1 cellular context compared by ENCODE assay signal in genomic region chr20:63453029-63453523, GRCh38.
TF ChIP-seq lines count a peak whose summit lies in the region.

No MANE protein-coding gene starts in this region.

TF ChIP-seq in HepG2, 621 proteins besides CTCF, POLR2A, EP300 and RAD21 (continues in another document):
- TF ChIP-seq FOXO1 (CRISPR knock-in tag; IDR thresholded peaks at IDR 0.05) (0 out of 2 replicates have a peak, but pooled peaks have one; percentile 12), MTF1 (CRISPR knock-in tag; IDR thresholded peaks at IDR 0.05) (no peak), ZFY (CRISPR knock-in tag; IDR thresholded peaks at IDR 0.05) (peak; percentile 39; the same call in 1 of the 2 replicates), STAT6 (CRISPR knock-in tag; IDR thresholded peaks at IDR 0.05; ENCODE audit: borderline replicate concordance) (no peak), MTF2 (CRISPR knock-in tag; IDR thresholded peaks at IDR 0.05; ENCODE audit: borderline replicate concordance) (peak; percentile 64; the same call in 1 of the 2 replicates), ZNF512B (CRISPR knock-in tag; IDR thresholded peaks at IDR 0.05; ENCODE audit: borderline replicate concordance) (0 out of 2 replicates have a peak, but pooled peaks have one; percentile 32), MAX (IDR thresholded peaks at IDR 0.05) (peak; percentile 38; the same call in 1 of the 2 replicates), POGK (CRISPR knock-in tag; conservative IDR thresholded peaks at IDR 0.05) (0 out of 2 replicates have a peak, but pooled peaks have one; percentile 36), TEAD3 (CRISPR knock-in tag; optimal IDR thresholded peaks at IDR 0.05; ENCODE audit: borderline replicate concordance) (peak; percentile 9), ZNF687 (CRISPR knock-in tag; IDR thresholded peaks at IDR 0.05) (0 out of 2 replicates have a peak, but pooled peaks have one; percentile 27), XRCC5 (optimal IDR thresholded peaks at IDR 0.05; ENCODE audit: low read length) (peak; percentile 29), ZNF800 (CRISPR knock-in tag; IDR thresholded peaks at IDR 0.05) (no peak), ZBTB7B (CRISPR knock-in tag; IDR thresholded peaks at IDR 0.05) (peak; percentile 42; the same call in 1 of the 2 replicates), ZFX (CRISPR knock-in tag; IDR thresholded peaks at IDR 0.05; ENCODE audit: low read depth) (peak; percentile 46; the same call in 1 of the 2 replicates), GABPB1 (CRISPR knock-in tag; IDR thresholded peaks at IDR 0.05) (peak; percentile 32; the same call in 1 of the 2 replicates), MXD1 (CRISPR knock-in tag; IDR thresholded peaks at IDR 0.05) (0 out of 2 replicates have a peak, but pooled peaks have one; percentile 52), ZNF776 (CRISPR knock-in tag; IDR thresholded peaks at IDR 0.05) (0 out of 2 replicates have a peak, but pooled peaks have one; percentile 26), HNF1A (IDR thresholded peaks at IDR 0.05; ENCODE audit: low read depth) (no peak), HNF1A (CRISPR knock-in tag; IDR thresholded peaks at IDR 0.05; ENCODE audit: borderline replicate concordance) (no peak), RELA (CRISPR knock-in tag; IDR thresholded peaks at IDR 0.05) (no peak), CERS6 (CRISPR knock-in tag; IDR thresholded peaks at IDR 0.05) (no peak), HIC2 (CRISPR knock-in tag; IDR thresholded peaks at IDR 0.05; ENCODE audit: low read depth) (peak; percentile 47; the same call in 1 of the 2 replicates), HMGA1 (CRISPR knock-in tag; conservative IDR thresholded peaks at IDR 0.05) (no peak), ZFP91 (CRISPR knock-in tag; IDR thresholded peaks at IDR 0.05; ENCODE audit: borderline replicate concordance) (peak; percentile 58; the same call in 1 of the 2 replicates), TCF12 (IDR thresholded peaks at IDR 0.05) (no peak), TCF12 (CRISPR knock-in tag; IDR thresholded peaks at IDR 0.05) (no peak), KDM3A (CRISPR knock-in tag; IDR thresholded peaks at IDR 0.05; ENCODE audit: low read depth) (no peak), ZNF781 (CRISPR knock-in tag; IDR thresholded peaks at IDR 0.05; ENCODE audit: borderline replicate concordance, not compliant biosample characterization) (peak; percentile 31), MYC (CRISPR knock-in tag; IDR thresholded peaks at IDR 0.05; ENCODE audit: borderline replicate concordance) (peak; percentile 30; the same call in 1 of the 2 replicates)
